In genomic region chr7:66204822-66205735, GRCh38 we compare ENCODE assay signal across 8 cellular contexts. TPM values are rescaled to one million over a fixed set of nuclear protein-coding genes. Genes with fewer than 3 reads are reported as not detected.
DNase-seq lines count a peak whose midpoint lies in the region; ATAC-seq and TF ChIP-seq lines count a peak whose summit lies in the region.

TPST1 (plus strand) TSS chr7:66205334; CDS start chr7:66240426, 35,092 bp downstream.

- H3K36me3 ChIP-seq in right atrium auricular region (no peaks in the 10 kb centered on the region), psoas muscle (ENCODE audit: insufficient read depth in 1 of 2, low read depth in 1 of 2) (no peaks in the 10 kb centered on the region), urinary bladder (ENCODE audit: insufficient read depth) (no peaks in the 10 kb centered on the region)

- ATAC-seq in HG02840 (IDR thresholded peaks at IDR 0.05; ENCODE audit: low FRiP score, unreplicated experiment) (peak; percentile 93), T-helper 17 cell (peak; percentile 89), psoas muscle (peak; percentile 80 to 90 (median 85))

- peak; percentile 65 for TF ChIP-seq CTCF in GM13977 (IDR thresholded peaks at IDR 0.05; ENCODE audit: extremely low read depth, insufficient read depth, missing control alignments)
- peak; percentile 22 to 56 for TF ChIP-seq CTCF in right atrium auricular region (IDR thresholded peaks at IDR 0.05)
- TF ChIP-seq CTCF in psoas muscle (IDR thresholded peaks at IDR 0.05): peak; percentile 31

- H3K36me3 Mint-ChIP-seq in T-helper 17 cell (ENCODE audit: low read depth): peaks cover 7% of the 10 kb centered on the region

- DNase-seq in GM13977 (ENCODE audit: low spot score) (peak; percentile 99), NCI-H1436 treated with DMSO at 0.1 percent for 48 hours (lab: John Stamatoyannopoulos, UW) (peak; percentile 43), T-helper 17 cell (peak; percentile 47 to 56 (median 53)), anterior cingulate cortex (lab: John Stamatoyannopoulos, UW) (peak; percentile 77 to 98 (median 93)), right atrium auricular region (ENCODE audit: low spot score) (peak; percentile 89), psoas muscle (peak; percentile 83 to 87)

- H3K27ac Mint-ChIP-seq in T-helper 17 cell: peak within 1 kb of the TSS; percentile 92

- H3K9me3 ChIP-seq in T-helper 17 cell (ENCODE audit: control insufficient read depth, low read length, poor library complexity, severe bottlenecking): no peaks in the 10 kb centered on the region
- H3K9me3 ChIP-seq in right atrium auricular region: no peaks in the 10 kb centered on the region
- no peaks in the 10 kb centered on the region for H3K9me3 ChIP-seq in psoas muscle

- peak within 1 kb of the TSS; percentile 97 for H3K4me3 ChIP-seq in right atrium auricular region
- peak within 1 kb of the TSS; percentile 83 for H3K4me3 ChIP-seq in psoas muscle
- peak within 1 kb of the TSS; percentile 86 for H3K4me3 ChIP-seq in urinary bladder (ENCODE audit: low read depth, low read length)

- H3K27me3 Mint-ChIP-seq in T-helper 17 cell: peaks cover 52% of the 10 kb centered on the region

- H3K27ac ChIP-seq in right atrium auricular region (peak within 1 kb of the TSS; percentile 52 to 88), psoas muscle (peak within 1 kb of the TSS; percentile 36), urinary bladder (ENCODE audit: low read depth) (peak within 1 kb of the TSS; percentile 27)

- peak within 1 kb of the TSS; percentile 90 for H3K4me3 Mint-ChIP-seq in T-helper 17 cell

- in situ Hi-C loops in GM13977 (cut with MboI; ENCODE audit: low pct_unique_long_range_greater_than_20kb, low sequenced_read_pairs, unreplicated experiment): no loop called here

- intact Hi-C loops in psoas muscle (cut with DNase I): no loop called here

- H3K4me1 Mint-ChIP-seq in T-helper 17 cell: peaks cover 26% of the 10 kb centered on the region

- peaks cover 0 to 9% of the 10 kb centered on the region in 2 donors for H3K4me1 ChIP-seq in right atrium auricular region
- peaks cover 3% of the 10 kb centered on the region for H3K4me1 ChIP-seq in psoas muscle
- no peaks in the 10 kb centered on the region for H3K4me1 ChIP-seq in urinary bladder (ENCODE audit: insufficient read depth)

- H3K27me3 ChIP-seq in right atrium auricular region (no peaks in the 10 kb centered on the region), psoas muscle (ENCODE audit: insufficient read depth in 3 of 3, low read length in 2 of 3) (peaks cover under 1 to 37% (median 5%) of the 10 kb centered on the region in 3 donors)

- WGBS in psoas muscle, 3 donors: 0% methylated on average over 57 to 89 of the region's 89 CpGs
- under 1% methylated on average over 89 of the region's 89 CpGs for WGBS in urinary bladder

RNA-seq across cellular contexts. Expression of gene TPST1, which starts in this region (rescaled TPM):
- total RNA-seq in T-helper 17 cell: under 1 TPM; 0.65 TPM
- total RNA-seq in right atrium auricular region: 1 to 10 TPM; 9.0 to 9.3 TPM
- total RNA-seq in psoas muscle: 1 to 10 TPM; 2.5 to 4.5 (median 2.9) TPM
- polyA plus RNA-seq in psoas muscle: 1 to 10 TPM; 1.8 to 3.1 (median 2.8) TPM
- total RNA-seq in urinary bladder: 172 TPM
- polyA plus RNA-seq in urinary bladder: 72.8 TPM

Comparison
In these comparisons a context has a peak if more than half of its experiments do, and no peak if none do; other contexts are left out.
1. Peak in every context shown above with its lines: DNase-seq, ATAC-seq, H3K4me3 ChIP-seq and H3K27ac ChIP-seq.
2. RNA of gene TPST1 (total RNA-seq): 172 TPM in urinary bladder (single experiment); 9.0 to 9.3 TPM in right atrium auricular region, 2.5 to 4.5 TPM in psoas muscle and 0.65 TPM in T-helper 17 cell; every median in the first group is over 10 times any median in the second.
3. RNA of gene TPST1 (polyA plus RNA-seq): 72.8 TPM in urinary bladder (single experiment); 1.8 to 3.1 TPM in psoas muscle; every median in the first group is over 10 times any median in the second.
4. Peak in DNase-seq and ATAC-seq in T-helper 17 cell; RNA of the gene not detected or under 1 TPM.
5. DNase-seq: peak in every context shown above with its lines; median percentile 99 in GM13977; 93 in anterior cingulate cortex; 89 in right atrium auricular region; 85 in psoas muscle; 53 in T-helper 17 cell; 43 in NCI-H1436 treated with DMSO at 0.1 percent for 48 hours.